1 cellular context compared by ENCODE assay signal in the genomic region with DNA sequence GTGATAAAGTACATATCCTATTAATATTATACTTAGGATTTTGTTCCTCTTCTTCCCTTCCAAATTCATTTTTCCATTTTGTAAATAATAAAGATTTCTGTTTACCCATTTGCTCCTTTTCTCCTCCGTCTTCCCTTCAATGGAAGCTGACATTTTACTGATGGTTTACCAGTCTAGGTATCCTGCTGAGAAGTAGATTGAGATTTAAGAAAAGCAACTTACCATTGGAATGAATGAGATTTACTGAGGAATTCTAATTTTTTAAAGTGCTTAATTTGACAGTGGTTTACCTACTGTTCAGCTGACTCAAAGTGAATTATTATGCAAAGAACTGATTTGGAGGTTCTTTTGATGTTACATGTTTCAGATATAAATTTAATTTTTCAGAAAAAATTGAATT.
TF ChIP-seq lines count a peak whose summit lies in the region.

No MANE protein-coding gene starts in this region.

TF ChIP-seq in HepG2, 621 proteins besides CTCF, POLR2A, EP300 and RAD21:
- TF ChIP-seq NR2F1 (CRISPR knock-in tag; IDR thresholded peaks at IDR 0.05) (no peak), ZNF83 (CRISPR knock-in tag; IDR thresholded peaks at IDR 0.05; ENCODE audit: borderline replicate concordance) (no peak), MAFF (IDR thresholded peaks at IDR 0.05; ENCODE audit: low read depth, low read length) (no peak), PRMT3 (CRISPR knock-in tag; IDR thresholded peaks at IDR 0.05; ENCODE audit: borderline replicate concordance, low read depth) (no peak), TCF12 (IDR thresholded peaks at IDR 0.05) (no peak), TCF12 (CRISPR knock-in tag; IDR thresholded peaks at IDR 0.05) (no peak), ZFP82 (CRISPR knock-in tag; IDR thresholded peaks at IDR 0.05; ENCODE audit: borderline replicate concordance) (no peak), SP4 (CRISPR knock-in tag; IDR thresholded peaks at IDR 0.05) (no peak), ZBTB7B (CRISPR knock-in tag; IDR thresholded peaks at IDR 0.05) (no peak), ZBTB8A (CRISPR knock-in tag; IDR thresholded peaks at IDR 0.05; ENCODE audit: borderline replicate concordance, low read depth) (no peak), KMT2B (CRISPR knock-in tag; IDR thresholded peaks at IDR 0.05) (no peak), SNAI1 (CRISPR knock-in tag; IDR thresholded peaks at IDR 0.05; ENCODE audit: borderline replicate concordance) (no peak), ZMYM4 (CRISPR knock-in tag; IDR thresholded peaks at IDR 0.05) (no peak), SRY (CRISPR knock-in tag; IDR thresholded peaks at IDR 0.05) (no peak), ZNF30 (CRISPR knock-in tag; IDR thresholded peaks at IDR 0.05) (no peak), NR2F2 (IDR thresholded peaks at IDR 0.05; ENCODE audit: borderline replicate concordance, low read depth) (no peak), SMAD3 (CRISPR knock-in tag; IDR thresholded peaks at IDR 0.05) (no peak), THAP11 (CRISPR knock-in tag; IDR thresholded peaks at IDR 0.05) (no peak)
- TF ChIP-seq, protein P1, sequence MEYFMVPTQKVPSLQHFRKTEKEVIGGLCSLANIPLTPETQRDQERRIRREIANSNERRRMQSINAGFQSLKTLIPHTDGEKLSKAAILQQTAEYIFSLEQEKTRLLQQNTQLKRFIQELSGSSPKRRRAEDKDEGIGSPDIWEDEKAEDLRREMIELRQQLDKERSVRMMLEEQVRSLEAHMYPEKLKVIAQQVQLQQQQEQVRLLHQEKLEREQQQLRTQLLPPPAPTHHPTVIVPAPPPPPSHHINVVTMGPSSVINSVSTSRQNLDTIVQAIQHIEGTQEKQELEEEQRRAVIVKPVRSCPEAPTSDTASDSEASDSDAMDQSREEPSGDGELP (IDR thresholded peaks at IDR 0.05; ENCODE audit: borderline replicate concordance, low read depth) = no peak
- TF ChIP-seq, protein P2, sequence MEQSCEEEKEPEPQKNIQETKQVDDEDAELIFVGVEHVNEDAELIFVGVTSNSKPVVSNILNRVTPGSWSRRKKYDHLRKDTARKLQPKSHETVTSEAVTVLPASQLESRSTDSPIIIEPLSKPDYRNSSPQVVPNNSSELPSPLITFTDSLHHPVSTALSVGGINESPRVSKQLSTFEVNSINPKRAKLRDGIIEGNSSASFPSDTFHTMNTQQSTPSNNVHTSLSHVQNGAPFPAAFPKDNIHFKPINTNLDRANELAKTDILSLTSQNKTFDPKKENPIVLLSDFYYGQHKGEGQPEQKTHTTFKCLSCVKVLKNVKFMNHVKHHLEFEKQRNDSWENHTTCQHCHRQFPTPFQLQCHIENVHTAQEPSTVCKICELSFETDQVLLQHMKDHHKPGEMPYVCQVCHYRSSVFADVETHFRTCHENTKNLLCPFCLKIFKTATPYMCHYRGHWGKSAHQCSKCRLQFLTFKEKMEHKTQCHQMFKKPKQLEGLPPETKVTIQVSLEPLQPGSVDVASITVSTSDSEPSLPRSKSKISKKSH (CRISPR knock-in tag; IDR thresholded peaks at IDR 0.05; ENCODE audit: borderline replicate concordance) = no peak
